Comparison of ENCODE assay signal across 1 cellular context in genomic region chr6:155126727-155127439, GRCh38.
TF ChIP-seq lines count a peak whose summit lies in the region.

No MANE protein-coding gene starts in this region.

TF ChIP-seq in HepG2, 621 proteins besides CTCF, POLR2A, EP300 and RAD21 (continued from another document):
- TF ChIP-seq ELF3 (CRISPR knock-in tag; IDR thresholded peaks at IDR 0.05) (peak; percentile 52; the same call in 1 of the 2 replicates), ATF7-NPFF (CRISPR knock-in tag; IDR thresholded peaks at IDR 0.05; ENCODE audit: low read depth) (no peak), JUNB (CRISPR knock-in tag; IDR thresholded peaks at IDR 0.05; ENCODE audit: borderline replicate concordance) (peak; percentile 61; the same call in 1 of the 2 replicates), ZFP91 (CRISPR knock-in tag; IDR thresholded peaks at IDR 0.05; ENCODE audit: borderline replicate concordance) (no peak), RXRA (CRISPR knock-in tag; IDR thresholded peaks at IDR 0.05) (peak; percentile 92), GATAD2A (CRISPR knock-in tag; IDR thresholded peaks at IDR 0.05) (peak; percentile 57), JUND (CRISPR knock-in tag; IDR thresholded peaks at IDR 0.05) (peak; percentile 61; the same call in 1 of the 2 replicates), MNT (IDR thresholded peaks at IDR 0.05) (no peak), NR2C2 (CRISPR knock-in tag; IDR thresholded peaks at IDR 0.05; ENCODE audit: borderline replicate concordance) (0 out of 2 replicates have a peak, but pooled peaks have one; percentile 23), FOXO4 (CRISPR knock-in tag; conservative IDR thresholded peaks at IDR 0.05) (no peak), AHR (CRISPR knock-in tag; IDR thresholded peaks at IDR 0.05) (no peak), NR2F6 (IDR thresholded peaks at IDR 0.05) (peak; percentile 40; the same call in 1 of the 2 replicates), NR2F6 (CRISPR knock-in tag; IDR thresholded peaks at IDR 0.05) (peak; percentile 27; the same call in 1 of the 2 replicates)
